ENCODE assay signal across 30 cellular contexts in the genomic region with DNA sequence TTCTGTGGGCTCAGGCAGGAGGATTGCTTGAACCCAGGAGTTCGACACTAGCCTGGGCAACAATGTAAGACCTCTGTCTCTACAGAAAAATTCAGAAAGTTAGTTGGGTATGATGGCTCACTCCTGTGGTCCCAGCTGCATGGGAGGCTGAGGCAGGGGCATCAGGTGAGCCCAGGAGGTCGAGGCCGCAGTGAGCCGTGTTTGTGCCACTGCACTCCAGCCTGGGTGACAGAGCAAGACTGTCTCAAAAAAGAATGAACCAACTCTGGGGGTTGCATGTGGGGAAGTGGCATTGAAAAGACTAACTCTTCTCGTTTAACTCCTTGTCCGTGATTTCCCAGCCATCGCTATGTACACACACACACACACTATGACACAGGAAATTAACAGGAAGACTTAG.
"Had no signal": no experiment of that assay in that cellular context is flagged by ENCODE, and none has a peak within 500 bp of the region (broad histone marks: within the 10 kb centered on the region; RNA-seq: fewer than 3 reads in every experiment).

No MANE protein-coding gene starts in this region.

- H3K9me3 ChIP-seq: breast epithelium, SJCRH30, SK-N-SH had no signal

- H3K27ac Mint-ChIP-seq: activated T-helper 2 cell treated with anti-CD3 and anti-CD28 coated beads, Interferon-gamma antibody, Interleukin-2, Interleukin-4, amounts not matched to agents 10 μg/mL and 5 μg/mL and 100 μg/mL, durations not matched to agents 14 hours and 24 hours and 36 hours; T-helper 2 cell treated with Interferon-gamma antibody and Interleukin-4, amounts not matched to agents 5 μg/mL and 100 μg/mL, for 36 hours; WTC11 had no signal

- H3K36me3 ChIP-seq: breast epithelium had no signal

- H3K4me3 ChIP-seq: breast epithelium, K562, SJCRH30 had no signal

- H3K27me3 ChIP-seq: breast epithelium, SJCRH30 had no signal

- DNase-seq: activated CD4-positive, alpha-beta T cell treated with anti-CD3 and anti-CD28 coated beads for 48 hours; activated CD4-positive, alpha-beta T cell treated with anti-CD3 and anti-CD28 coated beads, Interleukin-2, amount 50 U/mL, for 4 hours; activated CD4-positive, CD25-positive, alpha-beta regulatory T cell treated with anti-CD3 and anti-CD28 coated beads, Interleukin-2, amount 50 U/mL, for 72 hours; activated CD8-positive, alpha-beta memory T cell treated with anti-CD3 and anti-CD28 coated beads, Interleukin-2, amount 50 U/mL, for 4 hours; activated gamma-delta T cell treated with Interleukin-2 at 50 U/mL for 16 hours; activated naive CD4-positive, alpha-beta T cell treated with anti-CD3 and anti-CD28 coated beads, Interleukin-2, amount 50 U/mL, for 16 hours; activated T-cell treated with anti-CD3 and anti-CD28 coated beads, Interleukin-2, amount 50 U/mL, for 4 hours; aorta; caudate nucleus; Karpas-422; MM.1S; NCI-H1105; NCI-H1436; NCI-H1694 treated with DMSO at 0.1 percent for 48 hours; NCI-H2081; NCI-H510A treated with DMSO at 0.1 percent for 48 hours; NCI-H69; NK-92 treated with Interleukin-12 subunit alpha and Interleukin-12 subunit beta, amount 100 ng/mL, for 24 hours; OCI-M1; RPMI8226; SJCRH30; SK-N-SH; T-helper 1 cell had no signal

- H3K4me3 Mint-ChIP-seq: activated T-cell treated with anti-CD3 and anti-CD28 coated beads, Interleukin-2, amount 50 U/mL, for 4 hours; T-helper 2 cell treated with Interferon-gamma antibody and Interleukin-4, amounts not matched to agents 5 μg/mL and 100 μg/mL, for 36 hours; WTC11 had no signal

- H3K4me2 ChIP-seq: SK-N-SH had no signal

- H3K9me3 Mint-ChIP-seq: activated T-cell treated with anti-CD3 and anti-CD28 coated beads, Interleukin-2, amount 50 U/mL, for 4 hours; activated T-helper 2 cell treated with anti-CD3 and anti-CD28 coated beads, Interferon-gamma antibody, Interleukin-2, Interleukin-4, amounts not matched to agents 10 μg/mL and 5 μg/mL and 100 μg/mL, durations not matched to agents 14 hours and 24 hours and 36 hours; T-helper 2 cell treated with Interferon-gamma antibody and Interleukin-4, amounts not matched to agents 5 μg/mL and 100 μg/mL, for 36 hours; WTC11 had no signal

- H3K27ac ChIP-seq: breast epithelium, SJCRH30 had no signal

- ATAC-seq: activated T-cell treated with anti-CD3 and anti-CD28 coated beads, Interleukin-2, amount 50 U/mL, for 4 hours; K562; Panc1; Right ventricle myocardium inferior; WTC11 had no signal

- H3K4me1 ChIP-seq: breast epithelium, SJCRH30 had no signal
